9 cellular contexts compared by ENCODE assay signal in genomic region chrX:30577362-30577961, GRCh38. TPM values are rescaled to one million over a fixed set of nuclear protein-coding genes. Genes with fewer than 3 reads are reported as not detected.
DNase-seq lines count a peak whose midpoint lies in the region; ATAC-seq and TF ChIP-seq lines count a peak whose summit lies in the region.
"Had no signal": no experiment of that assay in that cellular context is flagged by ENCODE, and none has a peak within 500 bp of the region (broad histone marks: within the 10 kb centered on the region; RNA-seq: fewer than 3 reads in every experiment).

TASL (minus strand) TSS chrX:30577766; CDS start chrX:30560355, 17,411 bp downstream.

- H3K36me3 ChIP-seq in DOHH2 (ENCODE audit: control insufficient read depth, low read length) = peaks cover 37% of the 10 kb centered on the region
- H3K36me3 ChIP-seq: pancreas had no signal

- H3F3A ChIP-seq in DOHH2 (ENCODE audit: control insufficient read depth, insufficient read depth) = peaks cover 9% of the 10 kb centered on the region

- peaks cover 27% of the 10 kb centered on the region for H3K4me1 Mint-ChIP-seq in activated CD4-positive, alpha-beta T cell treated with anti-CD3 and anti-CD28 coated beads, Interleukin-2, amount 10 ng/mL, durations not matched to agents 7 days and 5 days

- H3K27ac Mint-ChIP-seq in activated CD4-positive, alpha-beta T cell treated with anti-CD3 and anti-CD28 coated beads, Interleukin-2, amount 10 ng/mL, durations not matched to agents 7 days and 5 days = peak within 1 kb of the TSS; percentile 98

- no peaks in the 10 kb centered on the region for H4K20me1 ChIP-seq in DOHH2 (ENCODE audit: control insufficient read depth, insufficient read depth, low read depth, low read length)

- peak within 1 kb of the TSS; percentile 98 for H3K27ac ChIP-seq in DOHH2 (ENCODE audit: low read depth, low read length)

- H3K9me2 ChIP-seq in DOHH2 (replicated peaks; ENCODE audit: control insufficient read depth, low read length) = no peaks in the 10 kb centered on the region

- H3K79me2 ChIP-seq in DOHH2 (ENCODE audit: control insufficient read depth, low read length) = peaks cover 48% of the 10 kb centered on the region

- no peaks in the 10 kb centered on the region for H3K9me3 ChIP-seq in DOHH2 (ENCODE audit: control insufficient read depth, insufficient read depth, low read length)
- H3K9me3 ChIP-seq: pancreas had no signal

- DNase-seq in activated CD4-positive, alpha-beta T cell treated with anti-CD3 and anti-CD28 coated beads, Interleukin-2, amount 10 ng/mL, durations not matched to agents 7 days and 5 days = peak; percentile 52
- no peak for DNase-seq in sciatic nerve (ENCODE audit: low spot score)
- DNase-seq in globus pallidus (ENCODE audit: low spot score) = no peak
- no peak for DNase-seq in DMS53 treated with DMSO at 0.1 percent for 48 hours (lab: John Stamatoyannopoulos, UW; ENCODE audit: unreplicated experiment)
- DNase-seq in NCI-H187 (lab: John Stamatoyannopoulos, UW) = no peak
- DNase-seq: pancreas had no signal

- peak within 1 kb of the TSS; percentile 86 for H3K4me2 ChIP-seq in DOHH2 (ENCODE audit: low read length)

- peaks cover 45% of the 10 kb centered on the region for H3K4me1 ChIP-seq in DOHH2 (ENCODE audit: control insufficient read depth, low read length)

- CTCF ChIA-PET in activated CD4-positive, alpha-beta T cell treated with anti-CD3 and anti-CD28 coated beads, Interleukin-2, amount 10 ng/mL, durations not matched to agents 7 days and 5 days (lab: Charles Lee) = no interaction called here

- TF ChIP-seq CTCF in DOHH2 (IDR thresholded peaks at IDR 0.05; ENCODE audit: low read depth, low read length, poor library complexity, severe bottlenecking) = no peak

- peaks cover 17% of the 10 kb centered on the region for H3K36me3 Mint-ChIP-seq in activated CD4-positive, alpha-beta T cell treated with anti-CD3 and anti-CD28 coated beads, Interleukin-2, amount 10 ng/mL, durations not matched to agents 7 days and 5 days (ENCODE audit: low read depth)

- no peaks in the 10 kb centered on the region for H3K9me3 Mint-ChIP-seq in activated CD4-positive, alpha-beta T cell treated with anti-CD3 and anti-CD28 coated beads, Interleukin-2, amount 10 ng/mL, durations not matched to agents 7 days and 5 days

- peak within 1 kb of the TSS; percentile 89 for H3K4me3 Mint-ChIP-seq in activated CD4-positive, alpha-beta T cell treated with anti-CD3 and anti-CD28 coated beads, Interleukin-2, amount 10 ng/mL, durations not matched to agents 7 days and 5 days

- H3K27me3 ChIP-seq in DOHH2 (ENCODE audit: control insufficient read depth, low read length) = no peaks in the 10 kb centered on the region

- POLR2A ChIA-PET in activated CD4-positive, alpha-beta T cell treated with anti-CD3 and anti-CD28 coated beads, Interleukin-2, amount 10 ng/mL, durations not matched to agents 7 days and 5 days (lab: Charles Lee) = interaction anchor here (0.8 to 1.9 kb wide), 2 partner anchors 81 to 311 kb away, joined by 3 to 5 read pairs; partner anchors contain the start of gene TAB3

- H3K4me3 ChIP-seq in DOHH2 (ENCODE audit: low read length) = peak within 1 kb of the TSS; percentile 94

- intact Hi-C loops in sciatic nerve (cut with DNase I) = no loop called here

- ATAC-seq in GM19467 (IDR thresholded peaks at IDR 0.05; ENCODE audit: unreplicated experiment) = peak; percentile 82
- peak; percentile 75 for ATAC-seq in HG03469 (IDR thresholded peaks at IDR 0.05; ENCODE audit: unreplicated experiment)
- ATAC-seq in sciatic nerve = peak; percentile 39

- H3K27me3 Mint-ChIP-seq in activated CD4-positive, alpha-beta T cell treated with anti-CD3 and anti-CD28 coated beads, Interleukin-2, amount 10 ng/mL, durations not matched to agents 7 days and 5 days = no peaks in the 10 kb centered on the region

RNA-seq across cellular contexts. Expression of gene TASL, which starts in this region (rescaled TPM):
- 1 to 10 TPM; 5.9 to 6.2 TPM for total RNA-seq in activated CD4-positive, alpha-beta T cell treated with anti-CD3 and anti-CD28 coated beads, Interleukin-2, amount 10 ng/mL, durations not matched to agents 7 days and 5 days
- total RNA-seq in sciatic nerve = 5.3 TPM
